In the genomic region with DNA sequence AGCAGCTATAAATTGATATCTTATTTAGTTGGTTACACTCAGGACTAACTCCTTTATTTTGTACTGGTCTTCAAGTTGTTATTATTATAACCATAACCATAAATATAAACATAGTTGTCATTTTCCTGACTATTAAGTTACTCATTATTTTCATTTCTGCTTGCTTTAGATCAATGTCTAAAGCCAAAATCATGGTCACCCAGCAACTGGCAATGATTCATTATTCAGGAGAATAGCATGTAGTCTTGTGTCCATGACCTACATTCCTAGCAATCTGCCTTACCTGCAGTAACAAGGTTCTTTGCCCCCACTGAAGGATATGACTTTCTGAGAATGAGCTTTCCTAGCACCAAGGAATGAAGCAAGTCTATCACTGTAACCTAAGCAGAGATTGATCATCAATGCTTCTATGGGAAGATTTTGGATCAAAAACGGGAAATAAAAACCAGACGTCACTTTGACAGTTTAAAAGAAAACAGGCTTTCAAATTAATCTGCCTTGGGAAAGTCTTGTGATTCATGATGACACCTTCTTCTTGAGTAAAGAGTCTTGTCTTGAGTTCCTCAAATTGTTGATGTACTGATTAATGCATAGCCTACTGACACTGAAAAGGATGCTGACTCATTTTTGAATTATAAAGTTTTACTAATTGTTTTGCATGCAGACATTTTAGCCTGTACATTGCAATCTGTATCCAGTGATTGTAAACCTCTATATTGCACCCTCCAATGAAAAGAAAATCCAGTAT, we compare ENCODE assay signal across 12 cellular contexts.
A peak's percentile ranks its signal among the peaks of the same experiment; 100 is the strongest.
DNase-seq lines count a peak whose midpoint lies in the region; ATAC-seq lines count a peak whose summit lies in the region.
"Had no signal": no experiment of that assay in that cellular context is flagged by ENCODE, and none has a peak within 500 bp of the region (broad histone marks: within the 10 kb centered on the region; RNA-seq: fewer than 3 reads in every experiment).

No MANE protein-coding gene starts in this region.

- peaks cover 18% of the 10 kb centered on the region for H3K9me3 Mint-ChIP-seq in activated naive CD8-positive, alpha-beta T cell treated with anti-CD3 and anti-CD28 coated beads, Interleukin-2, amount 50 U/mL, for 24 hours
- peaks cover 15% of the 10 kb centered on the region for H3K9me3 Mint-ChIP-seq in activated naive CD8-positive, alpha-beta T cell treated with anti-CD3 and anti-CD28 coated beads for 36 hours

- peaks cover 2% of the 10 kb centered on the region for H3K27me3 Mint-ChIP-seq in activated naive CD8-positive, alpha-beta T cell treated with anti-CD3 and anti-CD28 coated beads, Interleukin-2, amount 50 U/mL, for 24 hours
- H3K27me3 Mint-ChIP-seq in activated naive CD8-positive, alpha-beta T cell treated with anti-CD3 and anti-CD28 coated beads for 36 hours, result no peaks in the 10 kb centered on the region
- H3K27me3 Mint-ChIP-seq: B cell had no signal

- H3K36me3 Mint-ChIP-seq in activated naive CD8-positive, alpha-beta T cell treated with anti-CD3 and anti-CD28 coated beads, Interleukin-2, amount 50 U/mL, for 24 hours (ENCODE audit: low read depth), result peaks cover 7% of the 10 kb centered on the region
- peaks cover 8% of the 10 kb centered on the region for H3K36me3 Mint-ChIP-seq in activated naive CD8-positive, alpha-beta T cell treated with anti-CD3 and anti-CD28 coated beads for 36 hours

- H3K4me3 Mint-ChIP-seq in activated naive CD8-positive, alpha-beta T cell treated with anti-CD3 and anti-CD28 coated beads, Interleukin-2, amount 50 U/mL, for 24 hours, result no peak overlapping the region
- H3K4me3 Mint-ChIP-seq in activated naive CD8-positive, alpha-beta T cell treated with anti-CD3 and anti-CD28 coated beads for 36 hours, result no peak overlapping the region
- H3K4me3 Mint-ChIP-seq: activated T-cell treated with anti-CD3 and anti-CD28 coated beads, Interleukin-2, amount 50 U/mL, for 4 hours; B cell had no signal

- peak overlapping the region; percentile 37 for H3K27ac Mint-ChIP-seq in activated naive CD8-positive, alpha-beta T cell treated with anti-CD3 and anti-CD28 coated beads, Interleukin-2, amount 50 U/mL, for 24 hours
- H3K27ac Mint-ChIP-seq in activated naive CD8-positive, alpha-beta T cell treated with anti-CD3 and anti-CD28 coated beads for 36 hours, result no peak overlapping the region
- H3K27ac Mint-ChIP-seq: B cell had no signal

- peaks cover 4% of the 10 kb centered on the region for H3K4me1 Mint-ChIP-seq in activated naive CD8-positive, alpha-beta T cell treated with anti-CD3 and anti-CD28 coated beads, Interleukin-2, amount 50 U/mL, for 24 hours
- peaks cover 2% of the 10 kb centered on the region for H3K4me1 Mint-ChIP-seq in activated naive CD8-positive, alpha-beta T cell treated with anti-CD3 and anti-CD28 coated beads for 36 hours
- H3K4me1 Mint-ChIP-seq: B cell had no signal

- no peak for ATAC-seq in activated naive CD8-positive, alpha-beta T cell treated with anti-CD3 and anti-CD28 coated beads, Interleukin-2, amount 50 U/mL, for 24 hours
- ATAC-seq in HG03175 (IDR thresholded peaks at IDR 0.05; ENCODE audit: unreplicated experiment), result peak; percentile 93
- ATAC-seq in GM19023 (IDR thresholded peaks at IDR 0.05; ENCODE audit: unreplicated experiment), result no peak
- ATAC-seq: psoas muscle had no signal

- DNase-seq in activated naive CD8-positive, alpha-beta T cell treated with anti-CD3 and anti-CD28 coated beads, Interleukin-2, amount 50 U/mL, for 24 hours, result no peak
- no peak for DNase-seq in activated naive CD8-positive, alpha-beta T cell treated with anti-CD3 and anti-CD28 coated beads for 36 hours
- DNase-seq in amniotic epithelial cell (ENCODE audit: low read depth), result peak; percentile 42
- DNase-seq in stromal cell of bone marrow (ENCODE audit: low read depth), result peak; percentile 6
- DNase-seq in SHP77 treated with DMSO at 0.1 percent for 48 hours (lab: John Stamatoyannopoulos, UW), result no peak
- DNase-seq in NCI-H774 (lab: John Stamatoyannopoulos, UW), result no peak
- DNase-seq: activated T-cell treated with anti-CD3 and anti-CD28 coated beads, Interleukin-2, amount 50 U/mL, for 4 hours; KBM-7; psoas muscle had no signal

Comparison
In these comparisons a context has a peak if more than half of its experiments do, and no peak if none do; other contexts are left out.
1. DNase-seq: peak in amniotic epithelial cell (single experiment) and stromal cell of bone marrow (single experiment); none in activated naive CD8-positive, alpha-beta T cell treated with anti-CD3 and anti-CD28 coated beads, Interleukin-2, amount 50 U/mL, for 24 hours (single experiment), activated naive CD8-positive, alpha-beta T cell treated with anti-CD3 and anti-CD28 coated beads for 36 hours (single experiment), SHP77 treated with DMSO at 0.1 percent for 48 hours (single experiment) and NCI-H774 (single experiment).